ENCODE assay signal across 20 cellular contexts in the genomic region with DNA sequence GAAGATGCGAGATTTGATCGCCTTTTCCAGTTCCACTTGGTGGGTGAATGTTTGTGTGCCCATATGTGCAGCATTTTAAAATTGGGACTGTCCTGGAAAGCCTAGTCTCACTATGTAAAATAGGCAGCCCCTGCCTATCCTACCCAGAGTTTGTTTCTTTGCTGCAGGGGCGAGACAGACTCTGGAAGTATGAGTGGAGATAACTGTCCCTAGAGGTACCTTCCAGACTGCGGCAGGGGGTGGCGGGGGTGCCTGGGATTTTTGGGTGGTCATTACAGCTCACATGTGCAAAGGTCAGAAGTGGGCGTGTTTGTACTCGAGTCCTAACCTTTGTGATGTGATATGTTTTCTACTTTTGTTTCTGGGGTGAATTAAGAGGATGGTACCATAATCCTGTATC. TPM values are rescaled to one million over a fixed set of nuclear protein-coding genes. Genes with fewer than 3 reads are reported as not detected.
DNase-seq lines count a peak whose midpoint lies in the region; ATAC-seq, FAIRE-seq and TF ChIP-seq lines count a peak whose summit lies in the region.
"Had no signal": no experiment of that assay in that cellular context is flagged by ENCODE, and none has a peak within 500 bp of the region (broad histone marks: within the 10 kb centered on the region; RNA-seq: fewer than 3 reads in every experiment).

No MANE protein-coding gene starts in this region.

- H3K27me3 ChIP-seq in right cardiac atrium (ENCODE audit: control insufficient read depth, insufficient read depth) (no peaks in the 10 kb centered on the region), esophagus squamous epithelium (no peaks in the 10 kb centered on the region), pancreas (no peaks in the 10 kb centered on the region)
- H3K27me3 ChIP-seq: colonic mucosa, neutrophil had no signal

- H3K4me1 ChIP-seq in right cardiac atrium (ENCODE audit: control insufficient read depth, insufficient read depth, low read length) (peaks cover 40% of the 10 kb centered on the region), esophagus squamous epithelium (peaks cover 25 to 80% (median 57%) of the 10 kb centered on the region in 3 donors), pancreas (peaks cover 16 to 33% (median 27%) of the 10 kb centered on the region in 3 donors)

- H3K36me3 ChIP-seq in esophagus squamous epithelium, result peaks cover 0 to 71% (median 8%) of the 10 kb centered on the region in 3 donors
- peaks cover 0 to 11% (median 5%) of the 10 kb centered on the region in 3 donors for H3K36me3 ChIP-seq in pancreas
- H3K36me3 ChIP-seq: colonic mucosa had no signal

- no peak for TF ChIP-seq POLR2A in esophagus squamous epithelium (IDR thresholded peaks at IDR 0.05)

- DNase-seq in cardiac septum (ENCODE audit: low spot score) (peak; percentile 7), right cardiac atrium (no peak), esophagus squamous epithelium (lab: John Stamatoyannopoulos, UW) (no peak), pancreas (peak in 3 of 6 donors; percentile 9 to 16 (median 14)), NCI-H510A (lab: John Stamatoyannopoulos, UW) (no peak), GM03348 (ENCODE audit: low spot score) (no peak)
- DNase-seq: activated CD8-positive, alpha-beta T cell treated with anti-CD3 and anti-CD28 coated beads, Interleukin-2, amount 10 ng/mL, durations not matched to agents 7 days and 5 days; CD4-positive, CD25-positive, alpha-beta regulatory T cell; DMS79; immature natural killer cell; IMR-90; NCI-H2171; RPMI8226; stimulated activated CD4-positive, alpha-beta T cell treated with anti-CD3 and anti-CD28 coated beads, Interleukin-4, amount 100 ng/mL, for 4 hours had no signal

- WGBS in right cardiac atrium, result 82% methylated on average over 7 of the region's 7 CpGs
- 72 to 83% methylated on average over 6 to 7 of the region's 7 CpGs for WGBS in esophagus squamous epithelium, 2 donors
- WGBS in pancreas, 2 donors, result 64 to 73% methylated on average over 7 of the region's 7 CpGs

- ATAC-seq in right cardiac atrium (no peak), pancreas (no peak), GM19035 (IDR thresholded peaks at IDR 0.05; ENCODE audit: unreplicated experiment) (no peak), GM21367 (IDR thresholded peaks at IDR 0.05; ENCODE audit: unreplicated experiment) (no peak)
- ATAC-seq: activated CD8-positive, alpha-beta T cell treated with anti-CD3 and anti-CD28 coated beads, Interleukin-2, amount 10 ng/mL, durations not matched to agents 7 days and 5 days; WTC11 had no signal

- intact Hi-C loops in cardiac septum (cut with DNase I) (no loop called here), right cardiac atrium (cut with DNase I) (no loop called here), esophagus squamous epithelium (cut with DNase I) (no loop called here), pancreas (cut with DNase I) (loop anchor here in 1 of 3 donors (10.0 kb wide), 1 partner anchor 64 kb away; no protein-coding TSS in a partner anchor)

- H3K4me3 ChIP-seq in right cardiac atrium (ENCODE audit: low read length) (no peak overlapping the region), esophagus squamous epithelium (no peak overlapping the region), pancreas (no peak overlapping the region)
- H3K4me3 ChIP-seq: colonic mucosa had no signal

- no peak for FAIRE-seq in pancreas (lab: Jason Lieb, UNC)
- FAIRE-seq: A204.1 had no signal

- no peaks in the 10 kb centered on the region for H3K9me3 ChIP-seq in right cardiac atrium (ENCODE audit: control insufficient read depth, low read length)
- H3K9me3 ChIP-seq in esophagus squamous epithelium, result no peaks in the 10 kb centered on the region
- H3K9me3 ChIP-seq in pancreas, result no peaks in the 10 kb centered on the region
- H3K9me3 ChIP-seq: colonic mucosa, neutrophil had no signal

- H3K27ac ChIP-seq in right cardiac atrium (ENCODE audit: low read length) (no peak overlapping the region), esophagus squamous epithelium (peak overlapping the region in 3 of 4 donors; percentile 12 to 72 (median 44)), pancreas (peak overlapping the region; percentile 24 to 66 (median 45))
- H3K27ac ChIP-seq: neutrophil had no signal

- no peak for TF ChIP-seq CTCF in esophagus squamous epithelium (IDR thresholded peaks at IDR 0.05)
- no peak for TF ChIP-seq CTCF in pancreas (IDR thresholded peaks at IDR 0.05)

RNA-seq across cellular contexts. Expression of gene MPRIP, which starts 36.6 kb away (rescaled TPM):
- total RNA-seq in cardiac septum (554 TPM), right cardiac atrium (100 to 1,000 TPM; 295 to 331 (median 321) TPM), esophagus squamous epithelium (100 to 1,000 TPM in 3 of 4 donors, 10 to 100 TPM in 1; 65.7 to 168 (median 147) TPM), pancreas (100 to 1,000 TPM in 2 of 6 donors, 10 to 100 TPM in 4; 91.8 to 134 (median 98.1) TPM)
- polyA plus RNA-seq in right cardiac atrium (228 TPM), pancreas (100 to 1,000 TPM; 174 to 242 TPM)
